5 cellular contexts compared by ENCODE assay signal in genomic region chr17:6658411-6658810, GRCh38. TPM values are rescaled to one million over a fixed set of nuclear protein-coding genes. Genes with fewer than 3 reads are reported as not detected.
"Had no signal": no experiment of that assay in that cellular context is flagged by ENCODE, and none has a peak within 500 bp of the region (broad histone marks: within the 10 kb centered on the region; RNA-seq: fewer than 3 reads in every experiment).

No MANE protein-coding gene starts in this region.

RNA-seq across cellular contexts. Expression of gene C17orf100, which starts 6.8 kb away (rescaled TPM):
- total RNA-seq: thoracic aorta had no signal

RNA-seq across cellular contexts. Expression of gene SLC13A5, which starts 54.8 kb away (rescaled TPM):
- total RNA-seq: left ventricle myocardium superior, natural killer cell, osteoblast, subcutaneous adipose tissue, thoracic aorta had no signal
